Comparison of ENCODE assay signal across 22 cellular contexts in the genomic region with DNA sequence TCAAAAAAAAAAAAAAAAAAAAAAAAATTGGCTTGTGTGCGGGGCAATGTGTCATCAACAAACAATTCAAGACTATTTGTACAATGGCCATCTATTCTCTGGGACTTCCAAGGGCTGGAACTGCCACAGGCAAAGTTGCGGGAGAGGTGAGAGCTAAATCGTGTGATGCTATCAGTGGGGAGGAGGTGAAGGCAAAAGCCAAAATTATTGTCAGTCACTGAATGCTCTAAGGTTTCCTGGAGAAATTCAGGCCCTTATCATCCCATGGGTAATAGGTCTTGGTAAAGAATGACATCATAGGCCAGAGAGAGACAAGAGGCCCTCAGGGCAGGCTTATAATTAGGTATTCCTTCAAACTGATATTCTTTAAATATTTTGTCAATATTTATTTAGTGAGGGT.
DNase-seq lines count a peak whose midpoint lies in the region; ATAC-seq, FAIRE-seq and TF ChIP-seq lines count a peak whose summit lies in the region.
"Had no signal": no experiment of that assay in that cellular context is flagged by ENCODE, and none has a peak within 500 bp of the region (broad histone marks: within the 10 kb centered on the region; RNA-seq: fewer than 3 reads in every experiment).

No MANE protein-coding gene starts in this region.

- H3K27me3 ChIP-seq in HepG2 (ENCODE audit: control insufficient read depth in 1 of 2, insufficient read depth in 2 of 2, low read length in 2 of 2): no peaks in the 10 kb centered on the region
- no peaks in the 10 kb centered on the region for H3K27me3 ChIP-seq in right lobe of liver
- H3K27me3 ChIP-seq in astrocyte (ENCODE audit: insufficient read depth, low read length): no peaks in the 10 kb centered on the region
- no peaks in the 10 kb centered on the region for H3K27me3 ChIP-seq in H9 (ENCODE audit: insufficient read depth, low read length)
- H3K27me3 ChIP-seq: ascending aorta, esophagus muscularis mucosa, MG63, SJCRH30, uterus had no signal

- H3T11ph ChIP-seq in H9 (ENCODE audit: low read length): no peak overlapping the region

- in situ Hi-C loops in HepG2 (cut with HindIII; ENCODE audit: extremely low pct_ligation_motif_present, low pct_unique_long_range_greater_than_20kb): no loop called here

- no peaks in the 10 kb centered on the region for H3K36me3 Mint-ChIP-seq in astrocyte (ENCODE audit: low read depth, unreplicated experiment)
- no peaks in the 10 kb centered on the region for H3K36me3 Mint-ChIP-seq in H9 (ENCODE audit: insufficient read depth in 1 of 3, low read depth in 3 of 3)
- H3K36me3 Mint-ChIP-seq: activated naive CD4-positive, alpha-beta T cell treated with anti-CD3 and anti-CD28 coated beads, Interleukin-2, amount 10 ng/mL, durations not matched to agents 7 days and 5 days had no signal

- H2BK5ac ChIP-seq in H9 (ENCODE audit: insufficient read length, low read length): no peak overlapping the region

- no peak for TF ChIP-seq POLR2A in HepG2 (IDR thresholded peaks at IDR 0.05; ENCODE audit: insufficient read depth in 1 of 2, low read depth in 2 of 2, low read length in 2 of 2)
- TF ChIP-seq POLR2A in right lobe of liver (IDR thresholded peaks at IDR 0.05): no peak

- no peak overlapping the region for H4K8ac ChIP-seq in H9 (replicated peaks; ENCODE audit: insufficient read length, low read depth, low read length)

- no peaks in the 10 kb centered on the region for H4K20me1 ChIP-seq in HepG2 (ENCODE audit: insufficient read depth, low read length)
- no peaks in the 10 kb centered on the region for H4K20me1 ChIP-seq in astrocyte (ENCODE audit: insufficient read depth, low read length)
- no peaks in the 10 kb centered on the region for H4K20me1 ChIP-seq in H9 (ENCODE audit: control insufficient read depth, insufficient read depth, insufficient read length)

- CTCF ChIA-PET in HepG2 (lab: Yijun Ruan, JAX; ENCODE audit: low intra/inter-chr PET ratio, low total read pairs): no interaction called here

- no peak overlapping the region for H3K9ac ChIP-seq in HepG2 (ENCODE audit: insufficient read depth, low read depth, low read length)
- H3K9ac ChIP-seq in astrocyte (ENCODE audit: low read length): no peak overlapping the region
- H3K9ac ChIP-seq in H9 (ENCODE audit: extremely low read depth, insufficient read length, low read length): no peak overlapping the region

- H3K18ac ChIP-seq in H9 (ENCODE audit: insufficient read length, low read depth, low read length): no peak overlapping the region

- H3K23me2 ChIP-seq in H9 (ENCODE audit: insufficient read length, low read depth, low read length, poor library complexity, severe bottlenecking): no peaks in the 10 kb centered on the region

- H3K23ac ChIP-seq in H9 (ENCODE audit: insufficient read length, low read depth, low read length): no peak overlapping the region

- H3K4me1 ChIP-seq in HepG2 (ENCODE audit: insufficient read depth, low read length) (no peaks in the 10 kb centered on the region), right lobe of liver (no peaks in the 10 kb centered on the region), astrocyte (ENCODE audit: insufficient read depth, low read length) (peaks cover 4% of the 10 kb centered on the region), H9 (ENCODE audit: insufficient read depth, low read length) (no peaks in the 10 kb centered on the region)
- H3K4me1 ChIP-seq: ascending aorta, esophagus muscularis mucosa, SJCRH30, uterus had no signal

- no peak overlapping the region for H4K5ac ChIP-seq in H9 (ENCODE audit: insufficient read length, low read depth, low read length)

- H3K4me1 Mint-ChIP-seq in astrocyte (ENCODE audit: low read depth, unreplicated experiment) (peaks cover 17% of the 10 kb centered on the region), H9 (peaks cover 0 to 2% of the 10 kb centered on the region in 2 experiments; a peak in 2 of 4 replicates)
- H3K4me1 Mint-ChIP-seq: activated naive CD4-positive, alpha-beta T cell treated with anti-CD3 and anti-CD28 coated beads, Interleukin-2, amount 10 ng/mL, durations not matched to agents 7 days and 5 days had no signal

- TF ChIP-seq CTCF in HepG2 (CRISPR knock-in tag; IDR thresholded peaks at IDR 0.05) (no peak), right lobe of liver (IDR thresholded peaks at IDR 0.05) (no peak), astrocyte (IDR thresholded peaks at IDR 0.05; ENCODE audit: insufficient read depth, low read depth, low read length) (no peak), H9 (conservative IDR thresholded peaks at IDR 0.05) (no peak)

- H3K4me2 ChIP-seq in HepG2 (ENCODE audit: low read depth, low read length): no peak overlapping the region
- no peak overlapping the region for H3K4me2 ChIP-seq in astrocyte (ENCODE audit: low read length)
- no peak overlapping the region for H3K4me2 ChIP-seq in H9 (ENCODE audit: insufficient read depth, insufficient read length, low read length)

- H3K4me3 ChIP-seq in HepG2 (replicated peaks in 1 of 3; ENCODE audit: insufficient read depth in 1 of 3, low read depth in 2 of 3, low read length in 3 of 3) (no peak overlapping the region), right lobe of liver (no peak overlapping the region), astrocyte (ENCODE audit: insufficient read depth, low read depth, low read length) (no peak overlapping the region)
- H3K4me3 ChIP-seq: ascending aorta, esophagus muscularis mucosa, MG63, SJCRH30, uterus had no signal

- no peak overlapping the region for H4K91ac ChIP-seq in H9 (ENCODE audit: insufficient read length, low read depth, low read length)

- H2BK15ac ChIP-seq in H9 (ENCODE audit: low read depth, low read length): no peak overlapping the region

- H2AFZ ChIP-seq in HepG2 (ENCODE audit: low read length) (no peak overlapping the region), astrocyte (ENCODE audit: low read depth, low read length) (no peak overlapping the region), H9 (ENCODE audit: low read length) (no peak overlapping the region)

- no peak overlapping the region for H2AK5ac ChIP-seq in H9 (ENCODE audit: insufficient read length, low read length)

- no peak overlapping the region for H2BK20ac ChIP-seq in H9 (ENCODE audit: low read depth, low read length, poor library complexity, severe bottlenecking)

- H3K27ac Mint-ChIP-seq in astrocyte (ENCODE audit: unreplicated experiment) (peak overlapping the region; percentile 82), H9 (peak overlapping the region in 1 of 3 experiments; percentile 28; a peak in 2 of 7 replicates)
- H3K27ac Mint-ChIP-seq: activated CD8-positive, alpha-beta T cell treated with anti-CD3 and anti-CD28 coated beads, Interleukin-2, amount 10 ng/mL, durations not matched to agents 7 days and 5 days; activated naive CD4-positive, alpha-beta T cell treated with anti-CD3 and anti-CD28 coated beads, Interleukin-2, amount 10 ng/mL, durations not matched to agents 7 days and 5 days had no signal

- no peak for FAIRE-seq in HepG2 (lab: Jason Lieb, UNC)
- no peak for FAIRE-seq in astrocyte (lab: Jason Lieb, UNC)
- FAIRE-seq: H1, small intestine had no signal

- H3K79me1 ChIP-seq in H9 (ENCODE audit: insufficient read depth, low read depth, low read length, poor library complexity, severe bottlenecking): no peaks in the 10 kb centered on the region

- H3K14ac ChIP-seq in H9 (ENCODE audit: insufficient read depth, low read length): no peak overlapping the region

- H3K4me3 Mint-ChIP-seq in astrocyte (ENCODE audit: unreplicated experiment) (no peak overlapping the region), H9 (no peak overlapping the region)
- H3K4me3 Mint-ChIP-seq: activated CD8-positive, alpha-beta T cell treated with anti-CD3 and anti-CD28 coated beads, Interleukin-2, amount 10 ng/mL, durations not matched to agents 7 days and 5 days; activated naive CD4-positive, alpha-beta T cell treated with anti-CD3 and anti-CD28 coated beads, Interleukin-2, amount 10 ng/mL, durations not matched to agents 7 days and 5 days; activated T-cell treated with anti-CD3 and anti-CD28 coated beads, Interleukin-2, amount 50 U/mL, for 4 hours had no signal

- no peak for ATAC-seq in HepG2
- ATAC-seq in right lobe of liver: no peak
- ATAC-seq in HG02852 (IDR thresholded peaks at IDR 0.05; ENCODE audit: unreplicated experiment): no peak
- ATAC-seq: activated CD8-positive, alpha-beta T cell treated with anti-CD3 and anti-CD28 coated beads, Interleukin-2, amount 10 ng/mL, durations not matched to agents 7 days and 5 days; activated T-cell treated with anti-CD3 and anti-CD28 coated beads, Interleukin-2, amount 50 U/mL, for 4 hours had no signal

- H2BK12ac ChIP-seq in H9 (ENCODE audit: insufficient read length, low read depth, low read length): no peak overlapping the region

- no peak overlapping the region for H3K27ac ChIP-seq in HepG2 (ENCODE audit: extremely low read length, insufficient read depth, low read length)
- no peak overlapping the region for H3K27ac ChIP-seq in right lobe of liver
- no peak overlapping the region for H3K27ac ChIP-seq in astrocyte (ENCODE audit: low read depth, low read length)
- no peak overlapping the region for H3K27ac ChIP-seq in H9 (ENCODE audit: insufficient read length, low read depth, low read length)
- H3K27ac ChIP-seq: ascending aorta, esophagus muscularis mucosa, SJCRH30, uterus had no signal

- H3K4ac ChIP-seq in H9 (ENCODE audit: low read depth, low read length): no peak overlapping the region

- no peak overlapping the region for H3K56ac ChIP-seq in H9 (ENCODE audit: insufficient read length, low read depth, low read length)

- H3K9me3 ChIP-seq in HepG2 (ENCODE audit: low read length) (no peaks in the 10 kb centered on the region), right lobe of liver (no peaks in the 10 kb centered on the region), astrocyte (ENCODE audit: insufficient read depth, low read depth, low read length) (no peaks in the 10 kb centered on the region), H9 (ENCODE audit: control insufficient read depth, low read depth, low read length) (no peaks in the 10 kb centered on the region)
- H3K9me3 ChIP-seq: ascending aorta, esophagus muscularis mucosa, MG63, SJCRH30, uterus had no signal

- H3K79me2 ChIP-seq in HepG2 (ENCODE audit: insufficient read depth, low read length) (no peaks in the 10 kb centered on the region), astrocyte (ENCODE audit: insufficient read depth, low read length) (no peaks in the 10 kb centered on the region), H9 (ENCODE audit: insufficient read depth, low read length) (no peaks in the 10 kb centered on the region)

- no peak for TF ChIP-seq RAD21 in HepG2 (CRISPR knock-in tag; IDR thresholded peaks at IDR 0.05)

- no peak for DNase-seq in HepG2 (ENCODE audit: low spot score)
- no peak for DNase-seq in right lobe of liver
- DNase-seq in NCI-H2081 (lab: John Stamatoyannopoulos, UW): peak; percentile 22 to 42
- DNase-seq in astrocyte (ENCODE audit: low read depth): peak; percentile 26
- no peak for DNase-seq in NCI-H345 treated with DMSO at 0.1 percent for 48 hours (lab: John Stamatoyannopoulos, UW; ENCODE audit: unreplicated experiment)
- no peak for DNase-seq in H9
- no peak for DNase-seq in T-helper 9 cell
- DNase-seq: activated CD4-positive, CD25-positive, alpha-beta regulatory T cell; activated CD8-positive, alpha-beta T cell treated with anti-CD3 and anti-CD28 coated beads, Interleukin-2, amount 10 ng/mL, durations not matched to agents 7 days and 5 days; activated naive CD4-positive, alpha-beta T cell treated with anti-CD3 and anti-CD28 coated beads, Interleukin-2, amount 10 ng/mL, durations not matched to agents 7 days and 5 days; activated T-cell treated with anti-CD3 and anti-CD28 coated beads, Interleukin-2, amount 50 U/mL, for 4 hours; effector CD8-positive, alpha-beta T cell; MG63; NCI-H526; SJCRH30; small intestine; stimulated activated CD4-positive, alpha-beta T cell treated with anti-CD3 and anti-CD28 coated beads, Interleukin-4, amount 100 ng/mL, for 4 hours; uterus had no signal

- H3K27me3 Mint-ChIP-seq in astrocyte (ENCODE audit: low read depth, unreplicated experiment): peaks cover 5% of the 10 kb centered on the region
- H3K27me3 Mint-ChIP-seq in H9 (ENCODE audit: low read depth): no peaks in the 10 kb centered on the region

- TF ChIP-seq EP300 in HepG2 (IDR thresholded peaks at IDR 0.05; ENCODE audit: low read depth in 2 of 2, low read length in 2 of 2) (no peak), HepG2 (CRISPR knock-in tag; IDR thresholded peaks at IDR 0.05; ENCODE audit: borderline replicate concordance) (no peak)

- intact Hi-C loops in HepG2 (cut with micrococcal nuclease; ENCODE audit: unreplicated experiment): no loop called here
- intact Hi-C loops in right lobe of liver (cut with DNase I): no loop called here

- H3K36me3 ChIP-seq in HepG2 (replicated peaks in 1 of 2; ENCODE audit: control insufficient read depth in 1 of 2, insufficient read depth in 2 of 2, low read length in 2 of 2) (no peaks in the 10 kb centered on the region), right lobe of liver (no peaks in the 10 kb centered on the region), astrocyte (ENCODE audit: insufficient read depth, low read length) (no peaks in the 10 kb centered on the region)
- H3K36me3 ChIP-seq: ascending aorta, esophagus muscularis mucosa, MG63, SJCRH30, uterus had no signal

- POLR2A ChIA-PET in HepG2 (lab: Yijun Ruan, JAX): no interaction called here

- WGBS in HepG2 (ENCODE audit: low lambda C conversion rate): 21% methylated on average over 3 of the region's 3 CpGs
- 90% methylated on average over 1 of the region's 3 CpGs for WGBS in right lobe of liver (ENCODE audit: insufficient coverage, low coverage, low lambda C conversion rate, missing lambda C conversion rate)
- no CpG with 5 or more reads among the region's 3 CpGs for WGBS in H9 (ENCODE audit: extremely low coverage, insufficient read length, low lambda C conversion rate)

- H2BK120ac ChIP-seq in H9 (ENCODE audit: low read depth, low read length, poor library complexity, severe bottlenecking): no peak overlapping the region

- BruUV-seq in HepG2 (replicated peaks; lab: Mats Ljungman, UMichigan): no TSS peak

- H3K9me3 Mint-ChIP-seq in astrocyte (ENCODE audit: unreplicated experiment) (peaks cover 3% of the 10 kb centered on the region), H9 (no peaks in the 10 kb centered on the region)
- H3K9me3 Mint-ChIP-seq: activated naive CD4-positive, alpha-beta T cell treated with anti-CD3 and anti-CD28 coated beads, Interleukin-2, amount 10 ng/mL, durations not matched to agents 7 days and 5 days; activated T-cell treated with anti-CD3 and anti-CD28 coated beads, Interleukin-2, amount 50 U/mL, for 4 hours had no signal

Comparison
In these comparisons a context has a peak if more than half of its experiments do, and no peak if none do; other contexts are left out.
1. DNase-seq: peak in NCI-H2081 (2 of 2) and astrocyte (single experiment); none in HepG2 (single experiment), right lobe of liver (0 of 3), NCI-H345 treated with DMSO at 0.1 percent for 48 hours (single experiment), H9 (single experiment) and T-helper 9 cell (single experiment).